Comparison of ENCODE assay signal across 8 cellular contexts in the genomic region with DNA sequence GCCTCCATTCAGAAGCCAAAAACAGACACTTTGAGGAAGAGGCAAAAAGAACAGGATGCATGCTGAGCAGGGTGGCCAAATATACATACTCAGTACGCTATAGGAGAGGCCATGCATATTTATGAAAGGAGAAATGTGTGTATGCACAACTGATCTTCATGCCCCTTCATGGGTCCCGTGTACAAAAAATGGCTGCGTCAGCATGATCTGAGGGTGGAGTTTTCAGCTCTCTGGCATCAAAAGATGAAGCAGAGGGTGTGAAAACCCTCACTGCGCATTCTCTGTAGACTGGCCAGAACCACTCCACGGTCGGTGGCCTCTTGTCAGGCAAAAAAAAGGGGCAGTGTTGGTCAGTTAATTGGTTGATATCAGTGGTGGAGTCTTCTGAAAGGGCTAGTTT. TPM values are rescaled to one million over a fixed set of nuclear protein-coding genes. Genes with fewer than 3 reads are reported as not detected.
"Had no signal": no experiment of that assay in that cellular context is flagged by ENCODE, and none has a peak within 500 bp of the region (broad histone marks: within the 10 kb centered on the region; RNA-seq: fewer than 3 reads in every experiment).

No MANE protein-coding gene starts in this region.

- H3K4me2 ChIP-seq: GM23338 had no signal

- H3K4me3 ChIP-seq: GM23338 had no signal

- H3K27me3 Mint-ChIP-seq: IgD-negative memory B cell had no signal

- DNase-seq: H9, HCEC 1CT had no signal

- H3K27ac Mint-ChIP-seq: GM23338, IgD-negative memory B cell had no signal

- H3K9me3 Mint-ChIP-seq: IgD-negative memory B cell had no signal

- H2AFZ ChIP-seq: GM23338 had no signal

- ATAC-seq: GM23338 had no signal

- H3K4me3 Mint-ChIP-seq: GM23338, H9, IgD-negative memory B cell had no signal

- FAIRE-seq: H1, H54, HTR-8/SVneo had no signal

- H3K4me1 Mint-ChIP-seq: GM23338, IgD-negative memory B cell had no signal

RNA-seq across cellular contexts. Expression of a gene that starts 35.4 kb away (rescaled TPM):
- total RNA-seq: GM23338, H1, H9, HT-29 had no signal
- polyA plus RNA-seq: GM23338, H1, IgD-negative memory B cell had no signal
